In the genomic region with DNA sequence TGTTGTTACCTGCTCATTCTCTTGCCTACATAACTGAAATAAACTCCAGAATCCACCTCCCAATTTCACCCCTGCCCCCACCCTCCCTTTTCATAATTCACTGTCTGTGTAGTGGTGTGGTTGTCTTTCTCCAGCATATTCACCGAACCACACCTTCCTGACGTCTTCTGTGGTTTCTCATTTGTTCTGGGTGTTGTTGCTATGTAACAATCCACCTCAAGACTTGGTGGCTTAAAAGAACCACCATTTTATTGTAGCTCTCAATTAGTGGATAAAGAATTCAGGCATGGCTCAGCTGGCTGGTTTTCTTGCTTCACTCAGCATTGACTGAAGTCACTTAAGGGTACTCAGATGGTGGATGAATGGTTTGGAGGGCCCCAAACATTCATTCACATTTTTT, we compare ENCODE assay signal across 16 cellular contexts.
"Had no signal": no experiment of that assay in that cellular context is flagged by ENCODE, and none has a peak within 500 bp of the region (broad histone marks: within the 10 kb centered on the region; RNA-seq: fewer than 3 reads in every experiment).

No MANE protein-coding gene starts in this region.

- H3K4me1 ChIP-seq: tibial nerve, uterus had no signal

- H3K4me3 Mint-ChIP-seq: activated naive CD8-positive, alpha-beta T cell treated with anti-CD3 and anti-CD28 coated beads, Interleukin-2, amount 50 U/mL, for 24 hours; activated T-helper 1 cell treated with anti-CD3 and anti-CD28 coated beads, Interleukin-12 subunit alpha, Interleukin-12 subunit beta, Interleukin-2, Interleukin-4 antibody, amounts not matched to agents 30 ng/mL and 10 ng/mL and 1 ng/mL, durations not matched to agents 14 hours and 24 hours and 36 hours; dendritic cell treated with granulocyte-macrophage colony-stimulating factor and Interleukin-4, amounts not matched to agents 40 ng/mL and 50 ng/mL, for 4 days had no signal

- H3K27me3 ChIP-seq: tibial nerve, uterus had no signal

- H3K9me3 ChIP-seq: uterus had no signal

- H3K27ac Mint-ChIP-seq: activated T-helper 1 cell treated with anti-CD3 and anti-CD28 coated beads, Interleukin-12 subunit alpha, Interleukin-12 subunit beta, Interleukin-2, Interleukin-4 antibody, amounts not matched to agents 30 ng/mL and 10 ng/mL and 1 ng/mL, durations not matched to agents 14 hours and 24 hours and 36 hours; dendritic cell treated with granulocyte-macrophage colony-stimulating factor and Interleukin-4, amounts not matched to agents 40 ng/mL and 50 ng/mL, for 4 days had no signal

- H3K36me3 ChIP-seq: tibial nerve, uterus had no signal

- H3K27ac ChIP-seq: epithelial cell of prostate, tibial nerve had no signal

- DNase-seq: activated CD4-positive, alpha-beta T cell treated with anti-CD3 and anti-CD28 coated beads for 1 hour; activated CD8-positive, alpha-beta memory T cell treated with anti-CD3 and anti-CD28 coated beads, Interleukin-2, amount 50 U/mL, for 48 hours; activated naive CD4-positive, alpha-beta T cell; activated naive CD8-positive, alpha-beta T cell treated with anti-CD3 and anti-CD28 coated beads, Interleukin-2, amount 50 U/mL, for 24 hours; aorta; foreskin melanocyte; head of caudate nucleus; mesendoderm; stimulated activated CD4-positive, alpha-beta T cell treated with anti-CD3 and anti-CD28 coated beads, Interleukin-12 subunit alpha, Interleukin-12 subunit beta, amount 100 ng/mL, for 4 hours; stimulated activated CD4-positive, alpha-beta T cell treated with anti-CD3 and anti-CD28 coated beads, Interleukin-2, amount 100 ng/mL, for 24 hours; T1000; uterus had no signal

- ATAC-seq: activated naive CD8-positive, alpha-beta T cell treated with anti-CD3 and anti-CD28 coated beads, Interleukin-2, amount 50 U/mL, for 24 hours had no signal

- H3K4me3 ChIP-seq: tibial nerve, uterus had no signal
